In the genomic region with DNA sequence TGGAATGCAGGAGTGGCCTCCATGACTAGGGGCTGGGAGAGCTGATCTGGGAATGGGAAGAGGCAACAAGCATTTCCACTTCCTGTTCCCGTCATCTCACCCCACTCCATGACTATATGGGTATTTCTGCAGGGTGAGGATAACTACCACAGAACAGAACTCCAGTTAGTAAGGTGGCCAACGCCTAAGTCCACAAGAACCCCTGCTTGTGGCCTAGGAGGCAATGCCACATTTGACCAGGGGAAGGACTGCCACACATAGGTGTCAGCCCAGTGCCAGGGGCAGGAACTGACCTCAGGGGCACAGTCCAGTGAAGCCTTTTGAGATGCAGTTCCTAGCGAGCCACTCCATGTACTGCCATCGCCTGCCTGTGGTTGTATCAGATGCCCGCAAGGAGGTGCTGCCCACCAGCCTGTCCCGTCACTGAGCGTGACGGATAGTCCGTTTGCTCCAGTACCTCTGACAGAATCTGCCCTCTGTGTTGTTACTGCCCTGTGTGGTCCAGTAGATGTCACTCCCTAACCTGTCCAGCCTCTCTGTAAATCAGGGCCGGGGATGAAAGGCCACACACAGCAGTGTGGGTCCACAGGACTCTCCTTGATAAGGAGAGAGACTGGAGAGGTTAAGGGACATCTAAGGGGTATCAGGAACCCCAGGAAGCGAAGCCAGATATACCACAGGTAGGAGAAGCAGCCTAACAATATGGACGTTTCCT, we compare ENCODE assay signal across 8 cellular contexts. TPM values are rescaled to one million over a fixed set of nuclear protein-coding genes. Genes with fewer than 3 reads are reported as not detected.
A peak's percentile ranks its signal among the peaks of the same experiment; 100 is the strongest.
DNase-seq lines count a peak whose midpoint lies in the region; ATAC-seq and TF ChIP-seq lines count a peak whose summit lies in the region.

No MANE protein-coding gene starts in this region.

- H3K4me3 Mint-ChIP-seq in CD4-positive, CD25-positive, alpha-beta regulatory T cell, result peak overlapping the region in 2 of 4 donors; percentile 3 to 36

- peak; percentile 35 to 39 for ATAC-seq in CD4-positive, CD25-positive, alpha-beta regulatory T cell (ENCODE audit: low read depth in 2 of 2)
- no peak for ATAC-seq in GM19035 (IDR thresholded peaks at IDR 0.05; ENCODE audit: unreplicated experiment)
- no peak for ATAC-seq in HG02588 (IDR thresholded peaks at IDR 0.05; ENCODE audit: unreplicated experiment)

- 21% methylated on average over 12 of the region's 12 CpGs for WGBS in prostate gland

- H3K36me3 ChIP-seq in CD4-positive, CD25-positive, alpha-beta regulatory T cell (ENCODE audit: control insufficient read depth, insufficient read depth, low read length), result no peaks in the 10 kb centered on the region
- no peaks in the 10 kb centered on the region for H3K36me3 ChIP-seq in HEK293 (ENCODE audit: control insufficient read depth in 2 of 2, insufficient read depth in 1 of 2, low read length in 2 of 2)
- no peaks in the 10 kb centered on the region for H3K36me3 ChIP-seq in prostate gland

- no peak for TF ChIP-seq POLR2A in prostate gland (IDR thresholded peaks at IDR 0.05)

- no peaks in the 10 kb centered on the region for H3K9me3 ChIP-seq in CD4-positive, CD25-positive, alpha-beta regulatory T cell (ENCODE audit: control insufficient read depth in 2 of 2, low read length in 2 of 2)
- H3K9me3 ChIP-seq in HEK293 (ENCODE audit: control insufficient read depth, insufficient read depth, low read depth, low read length) (no peaks in the 10 kb centered on the region), prostate gland (no peaks in the 10 kb centered on the region)

- no peaks in the 10 kb centered on the region for H3K9me3 Mint-ChIP-seq in CD4-positive, CD25-positive, alpha-beta regulatory T cell

- DNase-seq in CD4-positive, CD25-positive, alpha-beta regulatory T cell, result peak; percentile 19 to 60 (median 34)
- DNase-seq in NOMO-1 treated with dmso at 0.1 percent for 144 hours (lab: John Stamatoyannopoulos, UW; ENCODE audit: unreplicated experiment) (peak; percentile 41), head of caudate nucleus (peak in 35 of 42 donors; percentile 23 to 77 (median 50)), prostate gland (ENCODE audit: low spot score) (peak; percentile 42)
- peak; percentile 13 for DNase-seq in activated T-helper 9 cell treated with anti-CD3 and anti-CD28 coated beads, Interleukin-2, amount 50 U/mL, for 16 hours (ENCODE audit: low read depth)

- H3K27me3 ChIP-seq in CD4-positive, CD25-positive, alpha-beta regulatory T cell (ENCODE audit: control insufficient read depth, insufficient read depth, low read length), result peaks cover 10% of the 10 kb centered on the region
- H3K27me3 ChIP-seq in prostate gland (replicated peaks; ENCODE audit: insufficient read depth), result no peaks in the 10 kb centered on the region

- POLR2A ChIA-PET in HEK293 (lab: Yijun Ruan, JAX), result interaction anchor here (1.0 kb wide), 1 partner anchor 28 kb away, joined by 3 read pairs; no protein-coding TSS in a partner anchor

- no peaks in the 10 kb centered on the region for H3K36me3 Mint-ChIP-seq in CD4-positive, CD25-positive, alpha-beta regulatory T cell

- CTCF ChIA-PET in HEK293 (lab: Yijun Ruan, JAX), result interaction anchor here (0.6 to 1.4 kb wide), 6 partner anchors 14 to 254 kb away, joined by 3 to 15 read pairs (median 4); no protein-coding TSS in a partner anchor

- peaks cover 41% of the 10 kb centered on the region for H3K27me3 Mint-ChIP-seq in CD4-positive, CD25-positive, alpha-beta regulatory T cell

- H3K4me1 ChIP-seq in CD4-positive, CD25-positive, alpha-beta regulatory T cell (ENCODE audit: control insufficient read depth, insufficient read depth, low read length, poor library complexity, severe bottlenecking), result peaks cover 17% of the 10 kb centered on the region
- H3K4me1 ChIP-seq in HEK293 (ENCODE audit: control insufficient read depth, insufficient read depth, low read length) (no peaks in the 10 kb centered on the region), prostate gland (replicated peaks) (peaks cover 4% of the 10 kb centered on the region)

- H3K4me1 Mint-ChIP-seq in CD4-positive, CD25-positive, alpha-beta regulatory T cell, result peaks cover 0 to 28% (median 10%) of the 10 kb centered on the region in 4 donors

- intact Hi-C loops in head of caudate nucleus (cut with DNase I) (no loop called here), prostate gland (cut with DNase I) (loop anchor here (5.0 to 10.0 kb wide), 2 partner anchors 154 to 242 kb away; partner anchors contain the start of gene CLPX)

- peak overlapping the region in 1 of 3 donors; percentile 49 for H3K27ac Mint-ChIP-seq in CD4-positive, CD25-positive, alpha-beta regulatory T cell

- TF ChIP-seq CTCF in HEK293 (tag by site-specific recombination; IDR thresholded peaks at IDR 0.05) (peak; percentile 83), prostate gland (IDR thresholded peaks at IDR 0.05) (peak; percentile 16 to 73 (median 50))

- H3K27ac ChIP-seq in CD4-positive, CD25-positive, alpha-beta regulatory T cell (ENCODE audit: insufficient read depth, low read length, poor library complexity, severe bottlenecking), result no peak overlapping the region
- no peak overlapping the region for H3K27ac ChIP-seq in HEK293 (ENCODE audit: extremely low read depth, low read depth, low read length)
- no peak overlapping the region for H3K27ac ChIP-seq in prostate gland

- no peak overlapping the region for H3K4me3 ChIP-seq in CD4-positive, CD25-positive, alpha-beta regulatory T cell (ENCODE audit: low read depth, low read length)
- H3K4me3 ChIP-seq in HEK293 (ENCODE audit: low read depth, low read length) (no peak overlapping the region), prostate gland (no peak overlapping the region)

TF ChIP-seq in HEK293, 187 proteins besides CTCF, POLR2A, EP300 and RAD21:
- TF ChIP-seq ZNF692 (tag by site-specific recombination; IDR thresholded peaks at IDR 0.05), result peak; percentile 48
- TF ChIP-seq ZNF654 (tag by site-specific recombination; IDR thresholded peaks at IDR 0.05; ENCODE audit: low read depth), result peak; percentile 49
- TF ChIP-seq ZNF629 (tag by site-specific recombination; IDR thresholded peaks at IDR 0.05), result no peak
- TF ChIP-seq ZSCAN4 (tag by site-specific recombination; IDR thresholded peaks at IDR 0.05), result no peak
- TF ChIP-seq TRIM28 (IDR thresholded peaks at IDR 0.05; ENCODE audit: borderline replicate concordance, low read length), result no peak
- 0 out of 2 replicates have a peak, but pooled peaks have one; percentile 11 for TF ChIP-seq ZBTB17 (tag by site-specific recombination; IDR thresholded peaks at IDR 0.05)
- TF ChIP-seq ZBTB48 (tag by site-specific recombination; IDR thresholded peaks at IDR 0.05), result peak; percentile 40; the same call in 1 of the 2 replicates
- no peak for TF ChIP-seq ZNF214 (tag by site-specific recombination; IDR thresholded peaks at IDR 0.05; ENCODE audit: borderline replicate concordance)
- TF ChIP-seq ZNF785 (tag by site-specific recombination; IDR thresholded peaks at IDR 0.05), result 0 out of 2 replicates have a peak, but pooled peaks have one; percentile 26
- peak; percentile 18; the same call in 1 of the 2 replicates for TF ChIP-seq GLIS1 (tag by site-specific recombination; IDR thresholded peaks at IDR 0.05)
- 0 out of 2 replicates have a peak, but pooled peaks have one; percentile 38 for TF ChIP-seq ZFP69B (tag by site-specific recombination; IDR thresholded peaks at IDR 0.05)
- TF ChIP-seq ZNF600 (tag by site-specific recombination; IDR thresholded peaks at IDR 0.05), result peak; percentile 73

RNA-seq across cellular contexts. Expression of gene MTFMT, which starts 3.5 kb away (rescaled TPM):
- 6.1 TPM for total RNA-seq in CD4-positive, CD25-positive, alpha-beta regulatory T cell
- polyA plus RNA-seq in CD4-positive, CD25-positive, alpha-beta regulatory T cell, result 10 to 100 TPM; 18.7 to 26.9 (median 19.9) TPM
- total RNA-seq in prostate gland, result 10 to 100 TPM; 31.0 to 37.9 TPM

RNA-seq across cellular contexts. Expression of gene SLC51B, which starts 12.2 kb away (rescaled TPM):
- total RNA-seq in CD4-positive, CD25-positive, alpha-beta regulatory T cell, result not detected
- not detected for polyA plus RNA-seq in CD4-positive, CD25-positive, alpha-beta regulatory T cell
- total RNA-seq in prostate gland, result under 1 TPM in 1 of 2 donors, not detected in 1; 0.68 TPM

RNA-seq across cellular contexts. Expression of gene RASL12, which starts 34.8 kb away (rescaled TPM):
- not detected for total RNA-seq in CD4-positive, CD25-positive, alpha-beta regulatory T cell
- polyA plus RNA-seq in CD4-positive, CD25-positive, alpha-beta regulatory T cell, result not detected
- total RNA-seq in prostate gland, result 100 to 1,000 TPM in 1 of 2 donors, 10 to 100 TPM in 1; 56.3 to 124 TPM

RNA-seq across cellular contexts. Expression of gene SPG21, which starts 43.3 kb away (rescaled TPM):
- 46.9 TPM for total RNA-seq in CD4-positive, CD25-positive, alpha-beta regulatory T cell
- 100 to 1,000 TPM; 126 to 146 (median 136) TPM for polyA plus RNA-seq in CD4-positive, CD25-positive, alpha-beta regulatory T cell
- 10 to 100 TPM; 95.8 to 98.8 TPM for total RNA-seq in prostate gland

RNA-seq across cellular contexts. Expression of gene KBTBD13, which starts 43.6 kb away (rescaled TPM):
- total RNA-seq in CD4-positive, CD25-positive, alpha-beta regulatory T cell, result not detected
- polyA plus RNA-seq in CD4-positive, CD25-positive, alpha-beta regulatory T cell, result not detected
- total RNA-seq in prostate gland, result under 1 TPM in 1 of 2 donors, not detected in 1; 0.57 TPM

Comparison
In these comparisons a context has a peak if more than half of its experiments do, and no peak if none do; other contexts are left out.
1. ATAC-seq: peak in CD4-positive, CD25-positive, alpha-beta regulatory T cell (2 of 2); none in GM19035 (single experiment) and HG02588 (single experiment).
2. RNA of gene RASL12, which starts 34.8 kb away (total RNA-seq): 56.3 to 124 TPM in prostate gland; not detected in CD4-positive, CD25-positive, alpha-beta regulatory T cell (single experiment); every median in the first group is over 10 times any median in the second.
3. Peak in every context shown above with its lines, with median percentiles within 50 percentile points of each other: DNase-seq.